In genomic region chrX:108221481-108221880, GRCh38 we compare ENCODE assay signal across 18 cellular contexts.
DNase-seq lines count a peak whose midpoint lies in the region; ATAC-seq and TF ChIP-seq lines count a peak whose summit lies in the region.
"Had no signal": no experiment of that assay in that cellular context is flagged by ENCODE, and none has a peak within 500 bp of the region (broad histone marks: within the 10 kb centered on the region; RNA-seq: fewer than 3 reads in every experiment).

No MANE protein-coding gene starts in this region.

- WGBS in esophagus muscularis mucosa: 38% methylated on average over 4 of the region's 4 CpGs
- whole genome bisulfite sequencing in testis, 2 donors: 46 to 70% methylated on average over 3 to 4 of the region's 4 CpGs

- peak overlapping the region; percentile 16 for H3K9ac ChIP-seq in adipocyte (ENCODE audit: low read length)

- TF ChIP-seq EP300 in esophagus muscularis mucosa (IDR thresholded peaks at IDR 0.05): no peak

- intact Hi-C loops in esophagus muscularis mucosa (cut with DNase I): loop anchor here (5.0 kb wide), 2 partner anchors 216 to 316 kb away; partner anchors contain the start of genes COL4A5 and COL4A6
- intact Hi-C loops in testis (cut with DNase I; ENCODE audit: low total_unique reads): no loop called here
- intact Hi-C loops in lower lobe of right lung (cut with DNase I): no loop called here

- no peak for TF ChIP-seq POLR2A in esophagus muscularis mucosa (IDR thresholded peaks at IDR 0.05; ENCODE audit: low read depth)
- no peak for TF ChIP-seq POLR2A in testis (IDR thresholded peaks at IDR 0.05)

- TF ChIP-seq CTCF in esophagus muscularis mucosa (IDR thresholded peaks at IDR 0.05): no peak
- TF ChIP-seq CTCF in fibroblast of villous mesenchyme (IDR thresholded peaks at IDR 0.05; ENCODE audit: insufficient read depth, low read depth, low read length): no peak
- no peak for TF ChIP-seq CTCF in testis (IDR thresholded peaks at IDR 0.05)
- TF ChIP-seq CTCF in lower lobe of right lung (IDR thresholded peaks at IDR 0.05): no peak

- H3K27me3 ChIP-seq in adipocyte (replicated peaks; ENCODE audit: control insufficient read depth, insufficient read depth, low read length): peaks cover 14% of the 10 kb centered on the region
- H3K27me3 ChIP-seq in esophagus muscularis mucosa: no peaks in the 10 kb centered on the region
- H3K27me3 ChIP-seq in testis: no peaks in the 10 kb centered on the region
- no peaks in the 10 kb centered on the region for H3K27me3 ChIP-seq in lower lobe of right lung (ENCODE audit: low read depth)

- ATAC-seq in lower lobe of right lung: no peak
- no peak for ATAC-seq in GM21737 (IDR thresholded peaks at IDR 0.05; ENCODE audit: unreplicated experiment)
- ATAC-seq: A549, HepG2 had no signal

- DNase-seq in adipocyte (ENCODE audit: low read depth) (no peak), esophagus muscularis mucosa (ENCODE audit: extremely low spot score) (no peak), fibroblast of villous mesenchyme (ENCODE audit: low read depth) (peak; percentile 19), testis (peak; percentile 14), lower lobe of right lung (no peak), DMS53 treated with DMSO at 0.1 percent for 48 hours (lab: John Stamatoyannopoulos, UW; ENCODE audit: unreplicated experiment) (no peak)
- DNase-seq in activated naive CD4-positive, alpha-beta T cell (lab: John Stamatoyannopoulos, UW): no peak
- DNase-seq: AML-193; Caco-2; CD4-positive, alpha-beta T cell; DMS79; GDM1; H9 had no signal

- H3K9me3 ChIP-seq in adipocyte (ENCODE audit: control insufficient read depth, low read length): no peaks in the 10 kb centered on the region
- H3K9me3 ChIP-seq in esophagus muscularis mucosa: no peaks in the 10 kb centered on the region
- H3K9me3 ChIP-seq in testis: no peaks in the 10 kb centered on the region
- H3K9me3 ChIP-seq in lower lobe of right lung: no peaks in the 10 kb centered on the region
- H3K9me3 ChIP-seq: A549, Caco-2 had no signal

- H3K36me3 ChIP-seq in adipocyte (ENCODE audit: control insufficient read depth, insufficient read depth, low read length, severe bottlenecking) (no peaks in the 10 kb centered on the region), esophagus muscularis mucosa (no peaks in the 10 kb centered on the region), testis (ENCODE audit: low read depth, missing control alignments) (no peaks in the 10 kb centered on the region), lower lobe of right lung (no peaks in the 10 kb centered on the region)

- H3K4me1 ChIP-seq in adipocyte (ENCODE audit: control insufficient read depth, insufficient read depth, low read length): peaks cover 35% of the 10 kb centered on the region
- H3K4me1 ChIP-seq in esophagus muscularis mucosa: peaks cover 0 to 87% (median 63%) of the 10 kb centered on the region in 4 donors
- no peaks in the 10 kb centered on the region for H3K4me1 ChIP-seq in testis
- H3K4me1 ChIP-seq in lower lobe of right lung: peaks cover 9% of the 10 kb centered on the region
- H3K4me1 ChIP-seq: Caco-2 had no signal

- H3K27ac ChIP-seq in esophagus muscularis mucosa (replicated peaks in 1 of 4) (peak overlapping the region; percentile 63 to 76 (median 75)), testis (no peak overlapping the region), lower lobe of right lung (no peak overlapping the region)
- H3K27ac ChIP-seq: 22Rv1, A549, C4-2B had no signal

- H3K4me3 ChIP-seq in adipocyte (ENCODE audit: low read length) (no peak overlapping the region), esophagus muscularis mucosa (no peak overlapping the region), fibroblast of villous mesenchyme (ENCODE audit: low read depth, low read length) (no peak overlapping the region), testis (no peak overlapping the region), lower lobe of right lung (no peak overlapping the region)
- H3K4me3 ChIP-seq: A549 had no signal

Comparison
In these comparisons a context has a peak if more than half of its experiments do, and no peak if none do; other contexts are left out.
1. DNase-seq: peak in fibroblast of villous mesenchyme (single experiment) and testis (single experiment); none in adipocyte (single experiment), esophagus muscularis mucosa (single experiment), lower lobe of right lung (single experiment), DMS53 treated with DMSO at 0.1 percent for 48 hours (single experiment) and activated naive CD4-positive, alpha-beta T cell (0 of 4).
2. H3K27ac ChIP-seq: peak in esophagus muscularis mucosa (4 of 4); none in testis (0 of 2) and lower lobe of right lung (single experiment).